Comparison of ENCODE assay signal across 20 cellular contexts in genomic region chr3:124918524-124918923, GRCh38. TPM values are rescaled to one million over a fixed set of nuclear protein-coding genes. Genes with fewer than 3 reads are reported as not detected.
DNase-seq lines count a peak whose midpoint lies in the region; ATAC-seq and TF ChIP-seq lines count a peak whose summit lies in the region.
"Had no signal": no experiment of that assay in that cellular context is flagged by ENCODE, and none has a peak within 500 bp of the region (broad histone marks: within the 10 kb centered on the region; RNA-seq: fewer than 3 reads in every experiment).

No MANE protein-coding gene starts in this region.

- peaks cover 3% of the 10 kb centered on the region; the same call in 1 of the 2 replicates for H3K4me1 ChIP-seq in SJCRH30
- H3K4me1 ChIP-seq in mesenchymal stem cell (ENCODE audit: control insufficient read depth, insufficient read depth, low read depth, low read length): peaks cover 2% of the 10 kb centered on the region
- H3K4me1 ChIP-seq in prostate gland (replicated peaks): no peaks in the 10 kb centered on the region

- no peak overlapping the region for H2BK120ac ChIP-seq in mesenchymal stem cell (ENCODE audit: low read depth, low read length)

- ATAC-seq in HG03378 (IDR thresholded peaks at IDR 0.05; ENCODE audit: unreplicated experiment): no peak
- ATAC-seq: GM23338, HCT116 had no signal

- no peak overlapping the region for H4K91ac ChIP-seq in mesenchymal stem cell (ENCODE audit: low read length)

- H3K14ac ChIP-seq in mesenchymal stem cell (ENCODE audit: low read length in 2 of 2): no peak overlapping the region

- no peak overlapping the region for H3K23ac ChIP-seq in mesenchymal stem cell (ENCODE audit: low read length in 2 of 2)

- H3K9me3 ChIP-seq in SJCRH30 (replicated peaks) (no peaks in the 10 kb centered on the region), mesenchymal stem cell (ENCODE audit: control insufficient read depth, low read length) (no peaks in the 10 kb centered on the region), prostate gland (no peaks in the 10 kb centered on the region)

- no peak overlapping the region for H3K18ac ChIP-seq in mesenchymal stem cell (ENCODE audit: low read depth in 1 of 2, low read length in 2 of 2)

- intact Hi-C loops in dendritic cell treated with granulocyte-macrophage colony-stimulating factor and Interleukin-4, amounts not matched to agents 40 ng/mL and 50 ng/mL, for 4 days (cut with micrococcal nuclease): no loop called here
- intact Hi-C loops in prostate gland (cut with DNase I): no loop called here

- no peak overlapping the region for H2BK12ac ChIP-seq in mesenchymal stem cell (ENCODE audit: low read length in 2 of 2)

- H4K8ac ChIP-seq in mesenchymal stem cell (ENCODE audit: low read length): peak overlapping the region; percentile 64

- WGBS in mesenchymal stem cell: 98% methylated on average over 2 of the region's 2 CpGs
- 98% methylated on average over 2 of the region's 2 CpGs for WGBS in prostate gland

- H2BK5ac ChIP-seq in mesenchymal stem cell (ENCODE audit: low read depth, low read length, poor library complexity, severe bottlenecking): no peak overlapping the region

- no peaks in the 10 kb centered on the region for H3K9me3 Mint-ChIP-seq in dendritic cell treated with granulocyte-macrophage colony-stimulating factor and Interleukin-4, amounts not matched to agents 40 ng/mL and 50 ng/mL, for 4 days
- H3K9me3 Mint-ChIP-seq: GM23338, H9 had no signal

- no peak overlapping the region for H2AFZ ChIP-seq in mesenchymal stem cell (ENCODE audit: low read depth, low read length)

- no peak overlapping the region for H2BK15ac ChIP-seq in mesenchymal stem cell (ENCODE audit: low read depth, poor library complexity, severe bottlenecking)

- no peak overlapping the region for H2AK5ac ChIP-seq in mesenchymal stem cell (ENCODE audit: low read length, severe bottlenecking)

- no peak for TF ChIP-seq POLR2A in prostate gland (IDR thresholded peaks at IDR 0.05)

- no peak overlapping the region for H3K4ac ChIP-seq in mesenchymal stem cell (ENCODE audit: low read depth in 1 of 2, low read length in 2 of 2)

- no peak overlapping the region for H3K4me2 ChIP-seq in mesenchymal stem cell (ENCODE audit: low read length, poor library complexity, severe bottlenecking)
- H3K4me2 ChIP-seq: GM23338 had no signal

- no peak overlapping the region for H3K4me3 Mint-ChIP-seq in dendritic cell treated with granulocyte-macrophage colony-stimulating factor and Interleukin-4, amounts not matched to agents 40 ng/mL and 50 ng/mL, for 4 days
- H3K4me3 Mint-ChIP-seq: CD4-positive, alpha-beta memory T cell; GM23338; H9 had no signal

- no peak overlapping the region for H3K9ac ChIP-seq in mesenchymal stem cell (ENCODE audit: low read length)

- H3K27me3 ChIP-seq in SJCRH30 (no peaks in the 10 kb centered on the region), mesenchymal stem cell (ENCODE audit: control insufficient read depth in 1 of 2, insufficient read depth in 1 of 2, low read length in 2 of 2) (peaks cover 7 to 11% of the 10 kb centered on the region in 2 experiments), prostate gland (replicated peaks; ENCODE audit: insufficient read depth) (no peaks in the 10 kb centered on the region)

- H3K4me3 ChIP-seq in SJCRH30 (no peak overlapping the region), mesenchymal stem cell (ENCODE audit: insufficient read depth in 1 of 2, low read depth in 1 of 2, low read length in 2 of 2) (no peak overlapping the region), prostate gland (no peak overlapping the region)
- H3K4me3 ChIP-seq: GM23338 had no signal

- DNase-seq in SJCRH30 (peak; percentile 16 to 48), mesenchymal stem cell (no peak), prostate gland (ENCODE audit: low spot score) (no peak), NCI-H510A (lab: John Stamatoyannopoulos, UW) (no peak)
- DNase-seq: C1 segment of cervical spinal cord; Calu3; CD4-positive, alpha-beta memory T cell; COR-L47; DMS53; DMS79 treated with DMSO at 0.1 percent for 48 hours; GF-D8; H9 had no signal

- no peaks in the 10 kb centered on the region for H3K79me1 ChIP-seq in mesenchymal stem cell (replicated peaks; ENCODE audit: low read length, poor library complexity, severe bottlenecking)

- H3K27me3 Mint-ChIP-seq in dendritic cell treated with granulocyte-macrophage colony-stimulating factor and Interleukin-4, amounts not matched to agents 40 ng/mL and 50 ng/mL, for 4 days: peaks cover 2% of the 10 kb centered on the region

- no peak overlapping the region for H3K27ac ChIP-seq in SJCRH30
- no peak overlapping the region for H3K27ac ChIP-seq in mesenchymal stem cell (ENCODE audit: low read length, poor library complexity, severe bottlenecking)
- H3K27ac ChIP-seq in prostate gland: no peak overlapping the region

- H3K36me3 Mint-ChIP-seq in dendritic cell treated with granulocyte-macrophage colony-stimulating factor and Interleukin-4, amounts not matched to agents 40 ng/mL and 50 ng/mL, for 4 days (ENCODE audit: low read depth): no peaks in the 10 kb centered on the region
- H3K36me3 Mint-ChIP-seq: CD4-positive, alpha-beta memory T cell had no signal

- H3K36me3 ChIP-seq in SJCRH30 (no peaks in the 10 kb centered on the region), mesenchymal stem cell (ENCODE audit: control insufficient read depth in 1 of 2, insufficient read depth in 2 of 2, low read depth in 1 of 2, low read length in 2 of 2) (no peaks in the 10 kb centered on the region), prostate gland (no peaks in the 10 kb centered on the region)

- no peak for TF ChIP-seq CTCF in prostate gland (IDR thresholded peaks at IDR 0.05)

- H3K27ac Mint-ChIP-seq in dendritic cell treated with granulocyte-macrophage colony-stimulating factor and Interleukin-4, amounts not matched to agents 40 ng/mL and 50 ng/mL, for 4 days: peak overlapping the region; percentile 80
- H3K27ac Mint-ChIP-seq: CD4-positive, alpha-beta memory T cell; GM23338; H9 had no signal

- peaks cover 22% of the 10 kb centered on the region for H3K4me1 Mint-ChIP-seq in dendritic cell treated with granulocyte-macrophage colony-stimulating factor and Interleukin-4, amounts not matched to agents 40 ng/mL and 50 ng/mL, for 4 days (ENCODE audit: low read depth)
- H3K4me1 Mint-ChIP-seq: CD4-positive, alpha-beta memory T cell; H9 had no signal

RNA-seq across cellular contexts. Expression of gene MUC13, which starts 16.0 kb away (rescaled TPM):
- not detected in 2 replicates for total RNA-seq in SJCRH30 (2014; rRNA removed; shearing (Covaris generic))
- not detected for polyA plus RNA-seq in mesenchymal stem cell (2013, experiment 1 of 2)
- polyA plus RNA-seq in mesenchymal stem cell (2013, experiment 2 of 2): not detected
- 1 to 10 TPM; 1.3 to 1.5 TPM for total RNA-seq in prostate gland
- total RNA-seq: A172; A673; CD4-positive, alpha-beta memory T cell; G401; GM23338; H9 had no signal
- polyA plus RNA-seq: BJ; CD4-positive, alpha-beta memory T cell; GM23338 had no signal

RNA-seq across cellular contexts. Expression of gene ITGB5, which starts 31.4 kb away (rescaled TPM):
- 85.3 and 105 TPM in 2 replicates for total RNA-seq in SJCRH30 (2014; rRNA removed; shearing (Covaris generic))
- polyA plus RNA-seq in mesenchymal stem cell (2013, experiment 1 of 2): 478 TPM
- 472 TPM for polyA plus RNA-seq in mesenchymal stem cell (2013, experiment 2 of 2)
- 100 to 1,000 TPM; 123 to 154 TPM for total RNA-seq in prostate gland

Comparison
In these comparisons a context has a peak if more than half of its experiments do, and no peak if none do; other contexts are left out.
1. DNase-seq: peak in SJCRH30 (2 of 2); none in mesenchymal stem cell (single experiment), prostate gland (single experiment) and NCI-H510A (single experiment).